ENCODE assay signal across 18 cellular contexts in the genomic region with DNA sequence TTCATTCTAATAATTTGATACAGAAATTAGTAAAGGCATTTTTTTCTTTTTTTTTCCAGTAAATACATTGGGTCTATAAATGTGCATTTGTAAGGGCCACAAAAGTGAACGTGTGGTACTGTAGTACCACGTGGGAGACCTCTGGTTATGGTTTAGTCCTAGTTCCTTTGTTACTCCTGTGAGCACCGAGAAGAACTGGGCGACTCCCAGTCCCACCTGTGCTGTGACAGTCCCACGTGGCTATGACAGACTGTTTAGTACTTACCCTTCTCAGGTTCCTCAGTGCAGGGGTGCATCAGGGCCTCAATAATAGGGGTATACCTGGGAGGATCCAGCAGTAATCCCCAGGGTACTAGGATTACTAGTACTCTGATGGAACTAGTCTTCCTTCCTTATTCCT. TPM values are rescaled to one million over a fixed set of nuclear protein-coding genes. Genes with fewer than 3 reads are reported as not detected.
A peak's percentile ranks its signal among the peaks of the same experiment; 100 is the strongest.
DNase-seq lines count a peak whose midpoint lies in the region; ATAC-seq and TF ChIP-seq lines count a peak whose summit lies in the region.
"Had no signal": no experiment of that assay in that cellular context is flagged by ENCODE, and none has a peak within 500 bp of the region (broad histone marks: within the 10 kb centered on the region; RNA-seq: fewer than 3 reads in every experiment).

No MANE protein-coding gene starts in this region.

- H3F3A ChIP-seq in GM23338 (replicated peaks; ENCODE audit: low read depth): no peaks in the 10 kb centered on the region

- H3K27me3 Mint-ChIP-seq in Caco-2 (ENCODE audit: insufficient read depth, unreplicated experiment) (no peaks in the 10 kb centered on the region), GM23338 (ENCODE audit: insufficient read depth, low read depth, poor library complexity) (peaks cover 3% of the 10 kb centered on the region)
- H3K27me3 Mint-ChIP-seq in naive thymus-derived CD4-positive, alpha-beta T cell: no peaks in the 10 kb centered on the region
- H3K27me3 Mint-ChIP-seq: CD4-positive, alpha-beta T cell had no signal

- POLR2A ChIA-PET in Caco-2 (lab: Charles Lee): no interaction called here
- POLR2A ChIA-PET in naive thymus-derived CD4-positive, alpha-beta T cell (lab: Charles Lee): no interaction called here

- H3K4me1 Mint-ChIP-seq in Caco-2 (ENCODE audit: low read depth, unreplicated experiment) (no peaks in the 10 kb centered on the region), GM23338 (peaks cover 28% of the 10 kb centered on the region)
- H3K4me1 Mint-ChIP-seq in naive thymus-derived CD4-positive, alpha-beta T cell: no peaks in the 10 kb centered on the region

- H3K9me3 ChIP-seq in Caco-2: no peaks in the 10 kb centered on the region
- no peaks in the 10 kb centered on the region for H3K9me3 ChIP-seq in naive thymus-derived CD4-positive, alpha-beta T cell (ENCODE audit: control insufficient read depth in 2 of 3, low read length in 3 of 3)

- H3K27me3 ChIP-seq in Caco-2 (replicated peaks; ENCODE audit: control insufficient read depth, insufficient read depth, low read length) (no peaks in the 10 kb centered on the region), GM23338 (ENCODE audit: insufficient read depth) (no peaks in the 10 kb centered on the region)
- H3K27me3 ChIP-seq in naive thymus-derived CD4-positive, alpha-beta T cell (ENCODE audit: control insufficient read depth in 2 of 2, insufficient read depth in 2 of 2, low read length in 2 of 2): no peaks in the 10 kb centered on the region

- BruUV-seq in Caco-2 (replicated peaks; lab: Mats Ljungman, UMichigan): TSS peak; percentile 34

- no peaks in the 10 kb centered on the region for H4K20me1 ChIP-seq in GM23338 (replicated peaks; ENCODE audit: insufficient read depth)

- TF ChIP-seq CTCF in Caco-2 (IDR thresholded peaks at IDR 0.05; ENCODE audit: insufficient read depth in 1 of 2, low read depth in 1 of 2, low read length in 1 of 2, severe bottlenecking in 1 of 2, unreplicated experiment in 1 of 2): no peak
- no peak for TF ChIP-seq CTCF in GM23338 (conservative IDR thresholded peaks at IDR 0.05; ENCODE audit: low read depth in 2 of 2)

- H3K27ac ChIP-seq in GM23338 (ENCODE audit: low read depth): no peak overlapping the region
- peak overlapping the region; percentile 2 for H3K27ac ChIP-seq in naive thymus-derived CD4-positive, alpha-beta T cell (ENCODE audit: low read depth, low read length)
- H3K27ac ChIP-seq: C4-2B, GM23248, KMS-11 had no signal

- H3K4me3 ChIP-seq in Caco-2 (ENCODE audit: low read depth, low read length): no peak overlapping the region
- H3K4me3 ChIP-seq in GM23338: no peak overlapping the region
- no peak overlapping the region for H3K4me3 ChIP-seq in naive thymus-derived CD4-positive, alpha-beta T cell (ENCODE audit: low read length)
- H3K4me3 ChIP-seq: GM23248 had no signal

- H3K9me3 Mint-ChIP-seq in Caco-2 (ENCODE audit: unreplicated experiment): no peaks in the 10 kb centered on the region
- H3K9me3 Mint-ChIP-seq in GM23338: peaks cover 2% of the 10 kb centered on the region; the same call in 2 of the 3 replicates
- no peaks in the 10 kb centered on the region for H3K9me3 Mint-ChIP-seq in naive thymus-derived CD4-positive, alpha-beta T cell
- no peaks in the 10 kb centered on the region for H3K9me3 Mint-ChIP-seq in activated naive CD4-positive, alpha-beta T cell treated with anti-CD3 and anti-CD28 coated beads, Interleukin-2, amount 50 U/mL, for 72 hours
- H3K9me3 Mint-ChIP-seq: CD4-positive, alpha-beta T cell; HFFc6 had no signal

- DNase-seq in Caco-2 (no peak), GM23338 (ENCODE audit: low spot score) (no peak), RPMI8226 (peak; percentile 88), AG08395 (ENCODE audit: low spot score) (no peak)
- DNase-seq in naive thymus-derived CD4-positive, alpha-beta T cell: no peak
- DNase-seq in activated naive CD4-positive, alpha-beta T cell treated with anti-CD3 and anti-CD28 coated beads, Interleukin-2, amount 50 U/mL, for 72 hours (ENCODE audit: low spot score in 2 of 2): no peak
- DNase-seq: ACHN; AML-193; CD4-positive, alpha-beta T cell; DMS79 treated with DMSO at 0.1 percent for 48 hours; GF-D8; GM23248; H7; HFFc6 had no signal

- H3K36me3 ChIP-seq in Caco-2 (ENCODE audit: control insufficient read depth, insufficient read depth, low read length) (no peaks in the 10 kb centered on the region; the same call in 1 of the 2 replicates), GM23338 (ENCODE audit: insufficient read depth) (no peaks in the 10 kb centered on the region)
- H3K36me3 ChIP-seq in naive thymus-derived CD4-positive, alpha-beta T cell (ENCODE audit: control insufficient read depth in 2 of 3, insufficient read depth in 3 of 3, low read length in 3 of 3): peaks cover 0 to 14% (median 0%) of the 10 kb centered on the region in 3 experiments

- no peaks in the 10 kb centered on the region for H3K9me2 ChIP-seq in GM23338 (ENCODE audit: insufficient read depth)

- H2AFZ ChIP-seq in GM23338: no peak overlapping the region
- H2AFZ ChIP-seq: GM23248 had no signal

- H3K4me1 ChIP-seq in Caco-2: peaks cover 6% of the 10 kb centered on the region; the same call in 1 of the 2 replicates
- peaks cover 14% of the 10 kb centered on the region for H3K4me1 ChIP-seq in GM23338 (ENCODE audit: insufficient read depth)
- H3K4me1 ChIP-seq in naive thymus-derived CD4-positive, alpha-beta T cell (ENCODE audit: control insufficient read depth in 2 of 2, insufficient read depth in 2 of 2, low read length in 2 of 2): no peaks in the 10 kb centered on the region

- ATAC-seq in GM23338: no peak
- no peak for ATAC-seq in naive thymus-derived CD4-positive, alpha-beta T cell
- no peak for ATAC-seq in activated naive CD4-positive, alpha-beta T cell treated with anti-CD3 and anti-CD28 coated beads, Interleukin-2, amount 50 U/mL, for 72 hours
- ATAC-seq in HG02973 (IDR thresholded peaks at IDR 0.05; ENCODE audit: unreplicated experiment): no peak
- ATAC-seq: HCT116 had no signal

- CTCF ChIA-PET in Caco-2 (lab: Charles Lee): no interaction called here
- CTCF ChIA-PET in naive thymus-derived CD4-positive, alpha-beta T cell (lab: Charles Lee): interaction anchor here (0.7 kb wide), 2 partner anchors 56 to 101 kb away, joined by 3 read pairs; no protein-coding TSS in a partner anchor

- 0 out of 2 replicates have a peak overlapping the region, but pooled peaks have one; percentile 54 for H3K4me2 ChIP-seq in GM23338
- H3K4me2 ChIP-seq: KMS-11 had no signal

- no peak overlapping the region for H3K27ac Mint-ChIP-seq in Caco-2 (ENCODE audit: unreplicated experiment)
- H3K27ac Mint-ChIP-seq in GM23338: no peak overlapping the region
- H3K27ac Mint-ChIP-seq in naive thymus-derived CD4-positive, alpha-beta T cell: peak overlapping the region in 1 of 9 donors; percentile 36
- no peak overlapping the region for H3K27ac Mint-ChIP-seq in activated naive CD4-positive, alpha-beta T cell treated with anti-CD3 and anti-CD28 coated beads, Interleukin-2, amount 50 U/mL, for 72 hours
- H3K27ac Mint-ChIP-seq: CD4-positive, alpha-beta T cell; HFFc6 had no signal

- intact Hi-C loops in Caco-2 (cut with micrococcal nuclease; ENCODE audit: unreplicated experiment): no loop called here
- intact Hi-C loops in naive thymus-derived CD4-positive, alpha-beta T cell (cut with micrococcal nuclease): no loop called here

- H3K4me3 Mint-ChIP-seq in Caco-2 (ENCODE audit: unreplicated experiment) (no peak overlapping the region), GM23338 (no peak overlapping the region)
- H3K4me3 Mint-ChIP-seq in naive thymus-derived CD4-positive, alpha-beta T cell: no peak overlapping the region
- H3K4me3 Mint-ChIP-seq: CD4-positive, alpha-beta T cell; HFFc6 had no signal

- H3K36me3 Mint-ChIP-seq in Caco-2 (ENCODE audit: insufficient read depth, unreplicated experiment): peaks cover 25% of the 10 kb centered on the region
- peaks cover 24% of the 10 kb centered on the region; the same call in 2 of the 3 replicates for H3K36me3 Mint-ChIP-seq in GM23338 (ENCODE audit: low read depth)
- peaks cover 0 to 4% (median 0%) of the 10 kb centered on the region in 5 donors for H3K36me3 Mint-ChIP-seq in naive thymus-derived CD4-positive, alpha-beta T cell
- no peaks in the 10 kb centered on the region for H3K36me3 Mint-ChIP-seq in activated naive CD4-positive, alpha-beta T cell treated with anti-CD3 and anti-CD28 coated beads, Interleukin-2, amount 50 U/mL, for 72 hours

- no peaks in the 10 kb centered on the region for H3K79me2 ChIP-seq in GM23338 (replicated peaks; ENCODE audit: insufficient read depth)

TF ChIP-seq in GM23338, 12 proteins besides CTCF, POLR2A, EP300 and RAD21 (continues in another document):
- TF ChIP-seq NANOG (IDR thresholded peaks at IDR 0.05; ENCODE audit: borderline replicate concordance): no peak
- TF ChIP-seq CREB1 (CRISPR knock-in tag; IDR thresholded peaks at IDR 0.05; ENCODE audit: low read depth): no peak

RNA-seq across cellular contexts. Expression of a gene that starts 49.3 kb away (rescaled TPM):
- total RNA-seq in Caco-2 (2022): 0.56 and 0.68 TPM in 2 replicates
- 1.7 and 2.7 TPM in 2 replicates for total RNA-seq in GM23338 (2014; rRNA removed; shearing (Covaris generic))
- 0.15 TPM in 1 of 2 replicates, not detected in the other for polyA plus RNA-seq in GM23338 (2016; fragmentation: Nextera tagmentation; extraction: Ambion mirVana)
- total RNA-seq in naive thymus-derived CD4-positive, alpha-beta T cell: 10 to 100 TPM in 1 of 5 experiments, 1 to 10 TPM in 3, under 1 TPM in 1; 0.89 to 13.0 (median 2.1) TPM
- polyA plus RNA-seq in naive thymus-derived CD4-positive, alpha-beta T cell: 1 to 10 TPM; 2.0 TPM
- total RNA-seq in activated naive CD4-positive, alpha-beta T cell treated with anti-CD3 and anti-CD28 coated beads, Interleukin-2, amount 50 U/mL, for 72 hours: 1 to 10 TPM; 2.0 to 2.1 TPM
